ENCODE assay signal across 12 cellular contexts in genomic region chr3:188468672-188469071, GRCh38.
DNase-seq lines count a peak whose midpoint lies in the region; ATAC-seq and TF ChIP-seq lines count a peak whose summit lies in the region.
"Had no signal": no experiment of that assay in that cellular context is flagged by ENCODE, and none has a peak within 500 bp of the region (broad histone marks: within the 10 kb centered on the region; RNA-seq: fewer than 3 reads in every experiment).

No MANE protein-coding gene starts in this region.

- WGBS in lower leg skin, 2 donors, result 53 to 74% methylated on average over 3 of the region's 3 CpGs
- 94% methylated on average over 3 of the region's 3 CpGs for WGBS in smooth muscle cell (ENCODE audit: low lambda C conversion rate)

- peaks cover 59% of the 10 kb centered on the region for H3K79me2 ChIP-seq in smooth muscle cell (ENCODE audit: low read depth)

- H3K4me2 ChIP-seq in smooth muscle cell, result no peak overlapping the region

- H3K27me3 ChIP-seq in smooth muscle cell (ENCODE audit: low read depth), result no peaks in the 10 kb centered on the region

- H3K27ac ChIP-seq in caudate nucleus (ENCODE audit: low read depth, low read length), result peak overlapping the region; percentile 87
- H3K27ac ChIP-seq in smooth muscle cell (ENCODE audit: low read depth), result no peak overlapping the region
- H3K27ac ChIP-seq: 22Rv1 had no signal

- H3K4me3 ChIP-seq in lower leg skin (ENCODE audit: low read depth, poor library complexity, severe bottlenecking) (no peak overlapping the region), smooth muscle cell (no peak overlapping the region)
- H3K4me3 ChIP-seq: GM12878, mucosa of descending colon had no signal

- H3K9me3 ChIP-seq in smooth muscle cell (replicated peaks; ENCODE audit: low read depth), result no peaks in the 10 kb centered on the region
- H3K9me3 ChIP-seq: mucosa of descending colon had no signal

- DNase-seq in DMS53 (lab: John Stamatoyannopoulos, UW) (peak; percentile 28), DMS53 treated with DMSO at 0.1 percent for 48 hours (lab: John Stamatoyannopoulos, UW; ENCODE audit: unreplicated experiment) (no peak), caudate nucleus (lab: John Stamatoyannopoulos, UW) (peak in 13 of 61 donors; percentile 2 to 50 (median 15)), lower leg skin (ENCODE audit: low spot score in 2 of 2) (peak; percentile 80 to 89), ureter (ENCODE audit: low spot score) (peak; percentile 74), smooth muscle cell (lab: John Stamatoyannopoulos, UW; ENCODE audit: unreplicated experiment) (no peak), NCI-H2081 (lab: John Stamatoyannopoulos, UW) (no peak)
- DNase-seq: H9 had no signal

- intact Hi-C loops in lower leg skin (cut with DNase I; ENCODE audit: low total_unique reads), result no loop called here

- TF ChIP-seq CTCF in lower leg skin (IDR thresholded peaks at IDR 0.05), result no peak
- no peak for TF ChIP-seq CTCF in smooth muscle cell (IDR thresholded peaks at IDR 0.05; ENCODE audit: borderline replicate concordance, insufficient read depth, poor library complexity, severe bottlenecking)

- H2AFZ ChIP-seq in smooth muscle cell (ENCODE audit: low read depth), result no peak overlapping the region

- H3K36me3 ChIP-seq in smooth muscle cell (ENCODE audit: low read depth), result no peaks in the 10 kb centered on the region

- ATAC-seq in HG02870 (IDR thresholded peaks at IDR 0.05; ENCODE audit: unreplicated experiment), result no peak
- ATAC-seq: GM12878 had no signal

- no peak for TF ChIP-seq POLR2A in lower leg skin (IDR thresholded peaks at IDR 0.05)

- no peak overlapping the region for H3K9ac ChIP-seq in smooth muscle cell (ENCODE audit: low read depth)

- H4K20me1 ChIP-seq in smooth muscle cell (ENCODE audit: low read depth), result peaks cover 50% of the 10 kb centered on the region

- H3K4me1 ChIP-seq in smooth muscle cell (ENCODE audit: low read depth), result peaks cover 3% of the 10 kb centered on the region

- peaks cover 3% of the 10 kb centered on the region for H3F3A ChIP-seq in smooth muscle cell (ENCODE audit: low read depth)

Comparison
In these comparisons a context has a peak if more than half of its experiments do, and no peak if none do; other contexts are left out.
1. DNase-seq: peak in DMS53 (single experiment), lower leg skin (2 of 2) and ureter (single experiment); none in DMS53 treated with DMSO at 0.1 percent for 48 hours (single experiment), smooth muscle cell (single experiment) and NCI-H2081 (0 of 2).